ENCODE assay signal across 1 cellular context in genomic region chr20:15031546-15032351, GRCh38.
TF ChIP-seq lines count a peak whose summit lies in the region.

No MANE protein-coding gene starts in this region.

TF ChIP-seq in GM23338, 12 proteins besides CTCF, POLR2A, EP300 and RAD21 (continued from another document):
- no peak for TF ChIP-seq ZNF462 (CRISPR knock-in tag; IDR thresholded peaks at IDR 0.05)
